ENCODE assay signal across 8 cellular contexts in the genomic region with DNA sequence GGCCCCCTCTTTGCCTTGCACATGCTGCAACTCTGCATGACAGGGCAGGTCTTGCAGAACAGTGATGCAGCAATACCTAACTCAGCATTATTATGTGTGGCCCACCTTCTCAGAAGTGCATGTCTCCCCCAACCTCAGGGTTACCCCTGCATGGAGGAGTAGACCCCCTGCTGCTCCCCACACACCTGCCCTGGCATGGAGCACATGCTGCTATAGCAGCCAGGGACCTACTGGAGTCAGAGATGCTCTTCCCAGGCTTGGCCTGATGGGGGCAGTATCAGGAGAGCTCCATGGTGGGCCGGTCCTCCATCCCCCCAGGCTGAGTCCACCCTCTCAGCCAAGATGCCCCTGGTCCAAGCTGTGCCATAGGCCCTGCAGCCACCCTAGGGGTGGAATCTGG. TPM values are rescaled to one million over a fixed set of nuclear protein-coding genes. Genes with fewer than 3 reads are reported as not detected.
DNase-seq lines count a peak whose midpoint lies in the region; ATAC-seq, FAIRE-seq and TF ChIP-seq lines count a peak whose summit lies in the region.

No MANE protein-coding gene starts in this region.

- TF ChIP-seq EP300 in tibial nerve (IDR thresholded peaks at IDR 0.05): no peak

- H3K4me1 ChIP-seq in RWPE2 (ENCODE audit: insufficient read depth, poor library complexity, severe bottlenecking) (peaks cover 10% of the 10 kb centered on the region), tibial nerve (peaks cover 0 to 19% (median 0%) of the 10 kb centered on the region in 4 donors)

- peak; percentile 33 for FAIRE-seq in GM12891 (lab: Jason Lieb, UNC)

- H3K36me3 ChIP-seq in RWPE2 (ENCODE audit: low read depth) (no peaks in the 10 kb centered on the region), tibial nerve (no peaks in the 10 kb centered on the region)

- ATAC-seq in RWPE2 (ENCODE audit: low read depth): no peak
- ATAC-seq in GM21723 (IDR thresholded peaks at IDR 0.05; ENCODE audit: unreplicated experiment): no peak
- ATAC-seq in GM18505 (IDR thresholded peaks at IDR 0.05; ENCODE audit: unreplicated experiment): no peak

- H3K27ac ChIP-seq in RWPE2 (ENCODE audit: poor library complexity, severe bottlenecking): no peak overlapping the region
- no peak overlapping the region for H3K27ac ChIP-seq in tibial nerve

- H3K9me3 ChIP-seq in RWPE2 (ENCODE audit: severe bottlenecking): no peaks in the 10 kb centered on the region
- no peaks in the 10 kb centered on the region for H3K9me3 ChIP-seq in tibial nerve

- DNase-seq in AG09309 (ENCODE audit: low read depth): no peak
- peak; percentile 30 for DNase-seq in GM12891 (ENCODE audit: insufficient read length, low spot score)
- no peak for DNase-seq in RWPE2 (ENCODE audit: low spot score)
- peak; percentile 85 for DNase-seq in iPS-NIHi11 (ENCODE audit: low spot score)
- no peak for DNase-seq in NOMO-1 treated with dmso at 0.1 percent for 144 hours (lab: John Stamatoyannopoulos, UW; ENCODE audit: unreplicated experiment)
- no peak for DNase-seq in tibial nerve (ENCODE audit: low spot score in 2 of 2)

- H3K27me3 ChIP-seq in RWPE2 (ENCODE audit: insufficient read depth, poor library complexity, severe bottlenecking) (no peaks in the 10 kb centered on the region), tibial nerve (no peaks in the 10 kb centered on the region)

- H3K4me3 ChIP-seq in AG09309 (ENCODE audit: control insufficient read depth, low read depth, low read length) (no peak overlapping the region), RWPE2 (ENCODE audit: severe bottlenecking) (no peak overlapping the region), tibial nerve (no peak overlapping the region)

- 56% methylated on average over 1 of the region's 1 CpG; no CpG with 5 or more reads in 1 of the 2 donors for WGBS in tibial nerve, 2 donors

- peak; percentile 31 for TF ChIP-seq CTCF in AG09309 (IDR thresholded peaks at IDR 0.05; ENCODE audit: control insufficient read depth, insufficient read depth, low read depth, low read length, missing control alignments)
- TF ChIP-seq CTCF in RWPE2 (IDR thresholded peaks at IDR 0.05; ENCODE audit: poor library complexity, severe bottlenecking): peak; percentile 21
- peak in 1 of 5 experiments; percentile 4 for TF ChIP-seq CTCF in tibial nerve (IDR thresholded peaks at IDR 0.05)

- no peak for TF ChIP-seq POLR2A in GM12891 (IDR thresholded peaks at IDR 0.05; ENCODE audit: low read depth, low read length)
- no peak for TF ChIP-seq POLR2A in tibial nerve (IDR thresholded peaks at IDR 0.05)
- no peak for TF ChIP-seq POLR2A in GM18505 (IDR thresholded peaks at IDR 0.05; ENCODE audit: borderline replicate concordance, extremely low read depth, insufficient read depth, insufficient read length)

TF ChIP-seq in GM12891, 5 proteins besides CTCF, POLR2A, EP300 and RAD21:
- no peak for TF ChIP-seq PAX5 (IDR thresholded peaks at IDR 0.05; ENCODE audit: insufficient read depth, low read length, severe bottlenecking)
- TF ChIP-seq POLR2AphosphoS5 (IDR thresholded peaks at IDR 0.05; ENCODE audit: low read depth, low read length): no peak
- TF ChIP-seq TAF1 (IDR thresholded peaks at IDR 0.05; ENCODE audit: low read depth, low read length): no peak
- no peak for TF ChIP-seq POU2F2 (IDR thresholded peaks at IDR 0.05; ENCODE audit: low read depth, low read length)
- no peak for TF ChIP-seq SPI1 (IDR thresholded peaks at IDR 0.05; ENCODE audit: low read depth, low read length)

RNA-seq across cellular contexts. Expression of a gene that starts 13.2 kb away (rescaled TPM):
- 17.8 TPM for polyA plus RNA-seq in GM12891 (2012; ENCODE audit: low read depth, missing spikeins)
- total RNA-seq in tibial nerve: 10 to 100 TPM; 37.3 to 55.1 (median 44.7) TPM

Comparison
In these comparisons a context has a peak if more than half of its experiments do, and no peak if none do; other contexts are left out.
1. DNase-seq: peak in GM12891 (single experiment) and iPS-NIHi11 (single experiment); none in AG09309 (single experiment), RWPE2 (single experiment), NOMO-1 treated with dmso at 0.1 percent for 144 hours (single experiment) and tibial nerve (0 of 2).